ENCODE assay signal across 8 cellular contexts in genomic region chr18:48541026-48541746, GRCh38. TPM values are rescaled to one million over a fixed set of nuclear protein-coding genes. Genes with fewer than 3 reads are reported as not detected.
DNase-seq lines count a peak whose midpoint lies in the region; ATAC-seq and TF ChIP-seq lines count a peak whose summit lies in the region.

No MANE protein-coding gene starts in this region.

- peak; percentile 41 for ATAC-seq in HG02610 (IDR thresholded peaks at IDR 0.05; ENCODE audit: unreplicated experiment)
- peak; percentile 25 for ATAC-seq in activated CD8-positive, alpha-beta memory T cell treated with anti-CD3 and anti-CD28 coated beads, Interleukin-2, amount 10 ng/mL, durations not matched to agents 7 days and 5 days

- peak; percentile 38 for DNase-seq in NCI-H2029 (lab: John Stamatoyannopoulos, UW)
- no peak for DNase-seq in NCI-H2029 treated with DMSO at 0.1 percent for 48 hours (lab: John Stamatoyannopoulos, UW)
- DNase-seq in NCI-H226, result peak; percentile 64
- DNase-seq in activated CD8-positive, alpha-beta memory T cell treated with anti-CD3 and anti-CD28 coated beads, Interleukin-2, amount 10 ng/mL, durations not matched to agents 7 days and 5 days, result no peak
- DNase-seq in esophagus muscularis mucosa (ENCODE audit: extremely low spot score), result no peak
- peak; percentile 46 for DNase-seq in middle frontal gyrus (ENCODE audit: extremely low spot score, low spot score)

- TF ChIP-seq EP300 in esophagus muscularis mucosa (IDR thresholded peaks at IDR 0.05), result no peak

- no peak overlapping the region for H3K27ac Mint-ChIP-seq in activated CD8-positive, alpha-beta memory T cell treated with anti-CD3 and anti-CD28 coated beads, Interleukin-2, amount 10 ng/mL, durations not matched to agents 7 days and 5 days

- no peak for TF ChIP-seq CTCF in esophagus muscularis mucosa (IDR thresholded peaks at IDR 0.05)

- H3K4me3 ChIP-seq in esophagus muscularis mucosa, result peak overlapping the region; percentile 67 to 87 (median 77)

- no peaks in the 10 kb centered on the region for H3K36me3 Mint-ChIP-seq in activated CD8-positive, alpha-beta memory T cell treated with anti-CD3 and anti-CD28 coated beads, Interleukin-2, amount 10 ng/mL, durations not matched to agents 7 days and 5 days

- H3K9me3 Mint-ChIP-seq in activated CD8-positive, alpha-beta memory T cell treated with anti-CD3 and anti-CD28 coated beads, Interleukin-2, amount 10 ng/mL, durations not matched to agents 7 days and 5 days (ENCODE audit: low read depth), result no peaks in the 10 kb centered on the region

- no peak overlapping the region for H3K4me3 Mint-ChIP-seq in activated CD8-positive, alpha-beta memory T cell treated with anti-CD3 and anti-CD28 coated beads, Interleukin-2, amount 10 ng/mL, durations not matched to agents 7 days and 5 days

- peaks cover 53 to 66% (median 55%) of the 10 kb centered on the region in 4 donors for H3K4me1 ChIP-seq in esophagus muscularis mucosa

- 4% methylated on average over 28 of the region's 62 CpGs for WGBS in esophagus muscularis mucosa

- no peak for TF ChIP-seq POLR2A in esophagus muscularis mucosa (IDR thresholded peaks at IDR 0.05; ENCODE audit: low read depth)

- peaks cover 52% of the 10 kb centered on the region for H3K27me3 Mint-ChIP-seq in activated CD8-positive, alpha-beta memory T cell treated with anti-CD3 and anti-CD28 coated beads, Interleukin-2, amount 10 ng/mL, durations not matched to agents 7 days and 5 days

- no peaks in the 10 kb centered on the region for H3K36me3 ChIP-seq in esophagus muscularis mucosa

- peaks cover 21% of the 10 kb centered on the region for H3K4me1 Mint-ChIP-seq in activated CD8-positive, alpha-beta memory T cell treated with anti-CD3 and anti-CD28 coated beads, Interleukin-2, amount 10 ng/mL, durations not matched to agents 7 days and 5 days

- H3K27ac ChIP-seq in esophagus muscularis mucosa (replicated peaks in 1 of 4) (peak overlapping the region; percentile 94 to 98 (median 96)), temporal lobe (ENCODE audit: low read depth, low read length) (peak overlapping the region; percentile 47)

- CTCF ChIA-PET in activated CD8-positive, alpha-beta memory T cell treated with anti-CD3 and anti-CD28 coated beads, Interleukin-2, amount 10 ng/mL, durations not matched to agents 7 days and 5 days (lab: Charles Lee), result no interaction called here

- no peaks in the 10 kb centered on the region for H3K9me3 ChIP-seq in esophagus muscularis mucosa

- no peaks in the 10 kb centered on the region for H3K27me3 ChIP-seq in esophagus muscularis mucosa

- intact Hi-C loops in esophagus muscularis mucosa (cut with DNase I), result loop anchor here (2.0 to 10.0 kb wide), 2 partner anchors 88 to 404 kb away; no protein-coding TSS in a partner anchor

RNA-seq across cellular contexts. Expression of gene CTIF, which starts 2.4 kb away (rescaled TPM):
- 1 to 10 TPM; 5.7 to 5.9 TPM for total RNA-seq in activated CD8-positive, alpha-beta memory T cell treated with anti-CD3 and anti-CD28 coated beads, Interleukin-2, amount 10 ng/mL, durations not matched to agents 7 days and 5 days
- total RNA-seq in esophagus muscularis mucosa, result 100 to 1,000 TPM in 2 of 4 donors, 10 to 100 TPM in 2; 63.1 to 137 (median 87.7) TPM
- total RNA-seq in temporal lobe, result 59.0 TPM

Comparison
In these comparisons a context has a peak if more than half of its experiments do, and no peak if none do; other contexts are left out.
1. DNase-seq: peak in NCI-H2029 (single experiment), NCI-H226 (single experiment) and middle frontal gyrus (single experiment); none in NCI-H2029 treated with DMSO at 0.1 percent for 48 hours (single experiment), activated CD8-positive, alpha-beta memory T cell treated with anti-CD3 and anti-CD28 coated beads, Interleukin-2, amount 10 ng/mL, durations not matched to agents 7 days and 5 days (single experiment) and esophagus muscularis mucosa (single experiment).